ENCODE assay signal across 8 cellular contexts in genomic region chr4:83284161-83285021, GRCh38.
DNase-seq lines count a peak whose midpoint lies in the region; ATAC-seq and TF ChIP-seq lines count a peak whose summit lies in the region.

COQ2 (minus strand) TSS chr4:83284798; CDS start chr4:83284764, 34 bp downstream.

- no peaks in the 10 kb centered on the region for H3K9me3 Mint-ChIP-seq in central memory CD8-positive, alpha-beta T cell

- peak within 1 kb of the TSS; percentile 98 for H3K27ac Mint-ChIP-seq in central memory CD8-positive, alpha-beta T cell (ENCODE audit: low read depth)

- no peak for TF ChIP-seq CTCF in AG09309 (IDR thresholded peaks at IDR 0.05; ENCODE audit: control insufficient read depth, insufficient read depth, low read depth, low read length, missing control alignments)

- DNase-seq in AG09309 (ENCODE audit: low read depth) (peak; percentile 84), NCI-H226 (peak; percentile 90), islet precursor cell (peak; percentile 97)
- peak; percentile 87 for DNase-seq in activated CD4-positive, CD25-positive, alpha-beta regulatory T cell treated with anti-CD3 and anti-CD28 coated beads, Interleukin-2, amount 50 U/mL, for 16 hours (ENCODE audit: low read depth, low spot score)
- peak; percentile 88 to 93 for DNase-seq in central memory CD8-positive, alpha-beta T cell (ENCODE audit: low spot score in 2 of 2)
- DNase-seq in stimulated activated CD4-positive, alpha-beta T cell treated with anti-CD3 and anti-CD28 coated beads, Interleukin-12 subunit alpha, Interleukin-12 subunit beta, amount 100 ng/mL, for 48 hours (ENCODE audit: low read depth in 2 of 3, low spot score in 1 of 3): peak; percentile 89 to 94 (median 89)

- H3K4me1 Mint-ChIP-seq in central memory CD8-positive, alpha-beta T cell: peaks cover 32% of the 10 kb centered on the region

- peak within 1 kb of the TSS; percentile 52 for H3K4me3 ChIP-seq in AG09309 (ENCODE audit: control insufficient read depth, low read depth, low read length)

- peak within 1 kb of the TSS; percentile 91 for H3K4me3 Mint-ChIP-seq in central memory CD8-positive, alpha-beta T cell

- H3K36me3 Mint-ChIP-seq in central memory CD8-positive, alpha-beta T cell (ENCODE audit: insufficient read depth): peaks cover 4% of the 10 kb centered on the region

- H3K27me3 Mint-ChIP-seq in central memory CD8-positive, alpha-beta T cell: no peaks in the 10 kb centered on the region

- peak; percentile 91 for ATAC-seq in GM18907 (IDR thresholded peaks at IDR 0.05; ENCODE audit: unreplicated experiment)
- ATAC-seq in HG03159 (IDR thresholded peaks at IDR 0.05; ENCODE audit: unreplicated experiment): peak; percentile 66
- ATAC-seq in central memory CD8-positive, alpha-beta T cell (replicated peaks; ENCODE audit: extremely low read depth, poor library complexity, severe bottlenecking): peak; percentile 93

Comparison
In these comparisons a context has a peak if more than half of its experiments do, and no peak if none do; other contexts are left out.
1. Peak in every context shown above with its lines: DNase-seq, ATAC-seq and H3K4me3 ChIP-seq.